In genomic region chr6:125913145-125913544, GRCh38 we compare ENCODE assay signal across 2 cellular contexts.
TF ChIP-seq lines count a peak whose summit lies in the region.

No MANE protein-coding gene starts in this region.

TF ChIP-seq in A549, 52 proteins besides CTCF, POLR2A, EP300 and RAD21:
- TF ChIP-seq GATA3 (IDR thresholded peaks at IDR 0.05; ENCODE audit: borderline replicate concordance): no peak
- no peak for TF ChIP-seq HOXA7 (CRISPR knock-in tag; IDR thresholded peaks at IDR 0.05)
- TF ChIP-seq TP53 (CRISPR knock-in tag; IDR thresholded peaks at IDR 0.05): no peak
- no peak for TF ChIP-seq RARB (CRISPR knock-in tag; IDR thresholded peaks at IDR 0.05)
- no peak for TF ChIP-seq KDM5A (IDR thresholded peaks at IDR 0.05)
- TF ChIP-seq, protein P1, sequence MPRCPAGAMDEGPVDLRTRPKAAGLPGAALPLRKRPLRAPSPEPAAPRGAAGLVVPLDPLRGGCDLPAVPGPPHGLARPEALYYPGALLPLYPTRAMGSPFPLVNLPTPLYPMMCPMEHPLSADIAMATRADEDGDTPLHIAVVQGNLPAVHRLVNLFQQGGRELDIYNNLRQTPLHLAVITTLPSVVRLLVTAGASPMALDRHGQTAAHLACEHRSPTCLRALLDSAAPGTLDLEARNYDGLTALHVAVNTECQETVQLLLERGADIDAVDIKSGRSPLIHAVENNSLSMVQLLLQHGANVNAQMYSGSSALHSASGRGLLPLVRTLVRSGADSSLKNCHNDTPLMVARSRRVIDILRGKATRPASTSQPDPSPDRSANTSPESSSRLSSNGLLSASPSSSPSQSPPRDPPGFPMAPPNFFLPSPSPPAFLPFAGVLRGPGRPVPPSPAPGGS (IDR thresholded peaks at IDR 0.05): no peak
- no peak for TF ChIP-seq BHLHE40 (IDR thresholded peaks at IDR 0.05; ENCODE audit: low read depth, low read length)
- TF ChIP-seq REST (IDR thresholded peaks at IDR 0.05): no peak

TF ChIP-seq in IMR-90, 13 proteins besides CTCF, POLR2A, EP300 and RAD21:
- TF ChIP-seq SMC3 (IDR thresholded peaks at IDR 0.05; ENCODE audit: low read depth, low read length) (no peak), RFX5 (IDR thresholded peaks at IDR 0.05; ENCODE audit: low read depth, low read length) (no peak), FOS (IDR thresholded peaks at IDR 0.05; ENCODE audit: low read depth, low read length) (no peak), NFE2L2 (IDR thresholded peaks at IDR 0.05; ENCODE audit: low read depth, low read length) (no peak), MAFK (IDR thresholded peaks at IDR 0.05; ENCODE audit: low read depth, low read length) (no peak), ELK1 (IDR thresholded peaks at IDR 0.05; ENCODE audit: borderline replicate concordance, low read depth, low read length) (no peak), MAZ (IDR thresholded peaks at IDR 0.05; ENCODE audit: borderline replicate concordance, low read depth, low read length) (no peak), BHLHE40 (IDR thresholded peaks at IDR 0.05; ENCODE audit: low read depth, low read length) (no peak), MXI1 (IDR thresholded peaks at IDR 0.05; ENCODE audit: borderline replicate concordance, low read depth, low read length) (no peak), RCOR1 (IDR thresholded peaks at IDR 0.05; ENCODE audit: insufficient replicate concordance, low read length) (no peak), CHD1 (IDR thresholded peaks at IDR 0.05; ENCODE audit: low read depth, low read length) (no peak), CEBPB (IDR thresholded peaks at IDR 0.05; ENCODE audit: low read depth, low read length) (no peak)
- TF ChIP-seq, protein P2, sequence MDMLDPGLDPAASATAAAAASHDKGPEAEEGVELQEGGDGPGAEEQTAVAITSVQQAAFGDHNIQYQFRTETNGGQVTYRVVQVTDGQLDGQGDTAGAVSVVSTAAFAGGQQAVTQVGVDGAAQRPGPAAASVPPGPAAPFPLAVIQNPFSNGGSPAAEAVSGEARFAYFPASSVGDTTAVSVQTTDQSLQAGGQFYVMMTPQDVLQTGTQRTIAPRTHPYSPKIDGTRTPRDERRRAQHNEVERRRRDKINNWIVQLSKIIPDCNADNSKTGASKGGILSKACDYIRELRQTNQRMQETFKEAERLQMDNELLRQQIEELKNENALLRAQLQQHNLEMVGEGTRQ (IDR thresholded peaks at IDR 0.05; ENCODE audit: low read depth, low read length): no peak
